In the genomic region with DNA sequence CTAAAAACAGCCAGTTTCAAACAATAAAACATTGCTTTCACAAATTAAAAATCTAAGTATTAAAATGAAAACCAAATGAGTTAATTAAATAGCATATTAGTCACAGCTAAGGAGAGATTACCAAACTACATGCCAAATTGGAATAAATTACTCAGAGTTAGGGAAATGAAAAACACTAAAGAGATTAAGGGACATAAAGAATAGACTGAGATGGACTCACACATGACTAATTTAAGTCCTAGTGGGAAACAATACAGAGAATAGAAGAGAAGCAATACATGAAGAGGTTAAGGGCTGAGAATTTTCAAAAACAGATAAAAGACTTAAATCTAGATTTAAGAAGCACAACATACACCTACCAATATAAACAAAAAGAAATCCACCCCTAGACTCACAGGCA, we compare ENCODE assay signal across 16 cellular contexts.
"Had no signal": no experiment of that assay in that cellular context is flagged by ENCODE, and none has a peak within 500 bp of the region (broad histone marks: within the 10 kb centered on the region; RNA-seq: fewer than 3 reads in every experiment).

No MANE protein-coding gene starts in this region.

- H3K27ac Mint-ChIP-seq: activated B cell treated with CpG ODN at 0.5 μM for 24 hours; activated CD4-positive, alpha-beta memory T cell treated with anti-CD3 and anti-CD28 coated beads for 36 hours; neural progenitor cell; type B pancreatic cell had no signal

- H3K27me3 ChIP-seq: colonic mucosa, heart left ventricle, neural progenitor cell had no signal

- H3K4me3 ChIP-seq: colonic mucosa, heart left ventricle, left ventricle myocardium inferior, neural progenitor cell, skin epidermis had no signal

- H3K4me2 ChIP-seq: neural progenitor cell had no signal

- H3K27me3 Mint-ChIP-seq: activated B cell treated with CpG ODN at 0.5 μM for 24 hours; activated CD4-positive, alpha-beta memory T cell treated with anti-CD3 and anti-CD28 coated beads for 36 hours; type B pancreatic cell had no signal

- H3K9me3 ChIP-seq: colonic mucosa, heart left ventricle, left ventricle myocardium inferior had no signal

- ATAC-seq: heart left ventricle had no signal

- H3K27ac ChIP-seq: colonic mucosa, heart left ventricle, left ventricle myocardium inferior, neural progenitor cell, parathyroid adenoma had no signal

- H3K36me3 ChIP-seq: colonic mucosa, heart left ventricle, left ventricle myocardium inferior, neural progenitor cell had no signal

- DNase-seq: activated B cell treated with CpG ODN at 0.5 μM for 24 hours; activated CD4-positive, alpha-beta memory T cell treated with anti-CD3 and anti-CD28 coated beads for 36 hours; activated CD8-positive, alpha-beta memory T cell treated with anti-CD3 and anti-CD28 coated beads, Interleukin-2, amount 50 U/mL, for 48 hours; activated effector memory CD4-positive, alpha-beta T cell treated with anti-CD3 and anti-CD28 coated beads, Interleukin-2, amount 50 U/mL, for 16 hours; caudate nucleus; colonic mucosa; foreskin melanocyte; heart left ventricle; left ventricle myocardium inferior; mesendoderm; retina; T-helper 1 cell had no signal

- H3K9ac ChIP-seq: neural progenitor cell, parathyroid adenoma had no signal

- H3K9me3 Mint-ChIP-seq: activated B cell treated with CpG ODN at 0.5 μM for 24 hours; activated CD4-positive, alpha-beta memory T cell treated with anti-CD3 and anti-CD28 coated beads for 36 hours; neural progenitor cell; type B pancreatic cell had no signal

- H2AFZ ChIP-seq: neural progenitor cell, parathyroid adenoma had no signal

- H3K4me1 ChIP-seq: colonic mucosa, parathyroid adenoma had no signal

- H3K4me3 Mint-ChIP-seq: activated B cell treated with CpG ODN at 0.5 μM for 24 hours; activated CD4-positive, alpha-beta memory T cell treated with anti-CD3 and anti-CD28 coated beads for 36 hours; neural progenitor cell; type B pancreatic cell had no signal

- H3K36me3 Mint-ChIP-seq: neural progenitor cell had no signal
